ENCODE assay signal across 20 cellular contexts in genomic region chr2:52260904-52261303, GRCh38.
DNase-seq lines count a peak whose midpoint lies in the region; ATAC-seq and TF ChIP-seq lines count a peak whose summit lies in the region.
"Had no signal": no experiment of that assay in that cellular context is flagged by ENCODE, and none has a peak within 500 bp of the region (broad histone marks: within the 10 kb centered on the region; RNA-seq: fewer than 3 reads in every experiment).

No MANE protein-coding gene starts in this region.

- no peaks in the 10 kb centered on the region for H3K27me3 Mint-ChIP-seq in WTC11 (ENCODE audit: low read depth)
- H3K27me3 Mint-ChIP-seq: activated CD4-positive, alpha-beta T cell treated with anti-CD3 and anti-CD28 coated beads, Interleukin-2, amount 10 ng/mL, durations not matched to agents 7 days and 5 days; activated naive CD4-positive, alpha-beta T cell treated with anti-CD3 and anti-CD28 coated beads, Interleukin-2, amount 10 ng/mL, durations not matched to agents 7 days and 5 days; CD4-positive, alpha-beta memory T cell; dendritic cell treated with granulocyte-macrophage colony-stimulating factor and Interleukin-4, amounts not matched to agents 40 ng/mL and 50 ng/mL, for 4 days; stimulated activated naive CD8-positive, alpha-beta T cell treated with anti-CD3 and anti-CD28 coated beads, Interleukin-15, Interleukin-2, amounts not matched to agents 100 ng/mL and 50 ng/mL, for 24 hours had no signal

- peak; percentile 1 to 5 for DNase-seq in NCI-H446 (lab: John Stamatoyannopoulos, UW)
- no peak for DNase-seq in NCI-H446 treated with DMSO at 0.1 percent for 48 hours (lab: John Stamatoyannopoulos, UW)
- DNase-seq in WTC11 (ENCODE audit: low spot score) = no peak
- DNase-seq in fibroblast of pulmonary artery (ENCODE audit: low read depth) = peak; percentile 61
- DNase-seq in activated T-cell treated with anti-CD3 and anti-CD28 coated beads, Interleukin-2, amount 50 U/mL, for 1 hour = no peak
- DNase-seq in activated CD4-positive, alpha-beta T cell treated with anti-CD3 and anti-CD28 coated beads, Interleukin-2, amount 50 U/mL, for 48 hours = no peak
- no peak for DNase-seq in NCI-H774 (lab: John Stamatoyannopoulos, UW)
- DNase-seq: activated CD4-positive, alpha-beta T cell treated with anti-CD3 and anti-CD28 coated beads, Interleukin-2, amount 10 ng/mL, durations not matched to agents 7 days and 5 days; activated naive CD4-positive, alpha-beta T cell treated with anti-CD3 and anti-CD28 coated beads, Interleukin-2, amount 10 ng/mL, durations not matched to agents 7 days and 5 days; brain microvascular endothelial cell; CD4-positive, alpha-beta memory T cell; H7; head of caudate nucleus; lower lobe of right lung; stimulated activated CD4-positive, alpha-beta T cell treated with anti-CD3 and anti-CD28 coated beads, Interleukin-2, amount 100 ng/mL, for 24 hours; trophoblast cell had no signal

- H3K27ac Mint-ChIP-seq in WTC11 = peak overlapping the region; percentile 60; the same call in 1 of the 2 replicates
- H3K27ac Mint-ChIP-seq: activated CD4-positive, alpha-beta T cell treated with anti-CD3 and anti-CD28 coated beads, Interleukin-2, amount 10 ng/mL, durations not matched to agents 7 days and 5 days; activated naive CD4-positive, alpha-beta T cell treated with anti-CD3 and anti-CD28 coated beads, Interleukin-2, amount 10 ng/mL, durations not matched to agents 7 days and 5 days; CD4-positive, alpha-beta memory T cell; dendritic cell treated with granulocyte-macrophage colony-stimulating factor and Interleukin-4, amounts not matched to agents 40 ng/mL and 50 ng/mL, for 4 days; stimulated activated naive CD8-positive, alpha-beta T cell treated with anti-CD3 and anti-CD28 coated beads, Interleukin-15, Interleukin-2, amounts not matched to agents 100 ng/mL and 50 ng/mL, for 24 hours had no signal

- no peak overlapping the region for H3K4me3 ChIP-seq in fibroblast of pulmonary artery (replicated peaks; ENCODE audit: low read depth, low read length)
- H3K4me3 ChIP-seq: lower lobe of right lung had no signal

- ATAC-seq in WTC11 = no peak
- no peak for ATAC-seq in GM21423 (IDR thresholded peaks at IDR 0.05; ENCODE audit: unreplicated experiment)
- ATAC-seq: lower lobe of right lung, sciatic nerve had no signal

- H3K36me3 Mint-ChIP-seq in WTC11 = peaks cover 8% of the 10 kb centered on the region
- H3K36me3 Mint-ChIP-seq: activated naive CD4-positive, alpha-beta T cell treated with anti-CD3 and anti-CD28 coated beads, Interleukin-2, amount 10 ng/mL, durations not matched to agents 7 days and 5 days; CD4-positive, alpha-beta memory T cell had no signal

- CTCF ChIA-PET in WTC11 (lab: Charles Lee) = no interaction called here

- H3K9me3 Mint-ChIP-seq in WTC11 = peaks cover 10% of the 10 kb centered on the region
- H3K9me3 Mint-ChIP-seq: stimulated activated naive CD8-positive, alpha-beta T cell treated with anti-CD3 and anti-CD28 coated beads, Interleukin-15, Interleukin-2, amounts not matched to agents 100 ng/mL and 50 ng/mL, for 24 hours had no signal

- TF ChIP-seq CTCF in WTC11 (IDR thresholded peaks at IDR 0.05) (no peak), fibroblast of pulmonary artery (IDR thresholded peaks at IDR 0.05; ENCODE audit: low read length, missing control alignments) (no peak)

- H3K4me1 Mint-ChIP-seq in WTC11 = peaks cover 27% of the 10 kb centered on the region
- H3K4me1 Mint-ChIP-seq: activated CD4-positive, alpha-beta T cell treated with anti-CD3 and anti-CD28 coated beads, Interleukin-2, amount 10 ng/mL, durations not matched to agents 7 days and 5 days; activated naive CD4-positive, alpha-beta T cell treated with anti-CD3 and anti-CD28 coated beads, Interleukin-2, amount 10 ng/mL, durations not matched to agents 7 days and 5 days; CD4-positive, alpha-beta memory T cell had no signal

- POLR2A ChIA-PET in WTC11 (lab: Charles Lee) = no interaction called here

- H3K4me3 Mint-ChIP-seq in WTC11 = no peak overlapping the region
- H3K4me3 Mint-ChIP-seq: activated CD4-positive, alpha-beta T cell treated with anti-CD3 and anti-CD28 coated beads, Interleukin-2, amount 10 ng/mL, durations not matched to agents 7 days and 5 days; activated naive CD4-positive, alpha-beta T cell treated with anti-CD3 and anti-CD28 coated beads, Interleukin-2, amount 10 ng/mL, durations not matched to agents 7 days and 5 days; CD4-positive, alpha-beta memory T cell; dendritic cell treated with granulocyte-macrophage colony-stimulating factor and Interleukin-4, amounts not matched to agents 40 ng/mL and 50 ng/mL, for 4 days; stimulated activated naive CD8-positive, alpha-beta T cell treated with anti-CD3 and anti-CD28 coated beads, Interleukin-15, Interleukin-2, amounts not matched to agents 100 ng/mL and 50 ng/mL, for 24 hours had no signal

TF ChIP-seq in WTC11, 78 proteins besides CTCF, POLR2A, EP300 and RAD21:
- TF ChIP-seq ZNF317 (CRISPR knock-in tag; IDR thresholded peaks at IDR 0.05; ENCODE audit: borderline replicate concordance, low read depth) (no peak), SOX15 (CRISPR knock-in tag; IDR thresholded peaks at IDR 0.05) (no peak), ZMAT4 (CRISPR knock-in tag; IDR thresholded peaks at IDR 0.05) (no peak), ATF3 (CRISPR knock-in tag; conservative IDR thresholded peaks at IDR 0.05) (no peak)

Comparison
In these comparisons a context has a peak if more than half of its experiments do, and no peak if none do; other contexts are left out.
1. DNase-seq: peak in NCI-H446 (2 of 2) and fibroblast of pulmonary artery (single experiment); none in NCI-H446 treated with DMSO at 0.1 percent for 48 hours (single experiment), WTC11 (single experiment), activated T-cell treated with anti-CD3 and anti-CD28 coated beads, Interleukin-2, amount 50 U/mL, for 1 hour (single experiment), activated CD4-positive, alpha-beta T cell treated with anti-CD3 and anti-CD28 coated beads, Interleukin-2, amount 50 U/mL, for 48 hours (0 of 2) and NCI-H774 (single experiment).